In the genomic region with DNA sequence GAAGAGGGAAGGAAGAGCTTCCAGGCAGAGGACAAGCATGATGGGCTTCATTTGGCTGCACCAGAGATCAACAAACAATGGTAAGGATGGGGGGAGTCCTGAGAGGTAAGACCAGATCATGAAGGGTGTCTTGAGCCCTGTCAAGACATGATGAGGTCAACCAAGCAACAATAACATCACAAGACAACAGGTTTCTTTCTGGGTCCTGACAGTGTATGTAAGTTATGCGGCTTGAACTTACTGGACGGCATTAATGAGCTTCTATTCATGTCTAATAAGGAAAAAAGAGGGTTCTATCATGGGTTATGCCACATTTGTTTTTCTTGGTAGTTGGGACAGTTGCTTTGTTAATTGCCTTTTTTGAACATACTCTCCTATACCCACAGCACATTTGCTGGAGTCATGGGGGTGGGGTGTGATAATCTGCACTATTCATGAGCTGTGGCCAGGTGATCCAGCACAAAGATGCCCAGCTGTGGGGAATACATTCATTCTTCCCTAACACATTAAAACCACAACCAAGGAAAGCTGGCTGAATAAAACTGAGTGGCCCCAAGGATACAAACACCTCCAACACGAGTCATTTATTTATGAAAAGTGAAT, we compare ENCODE assay signal across 8 cellular contexts.
DNase-seq lines count a peak whose midpoint lies in the region; ATAC-seq lines count a peak whose summit lies in the region.

No MANE protein-coding gene starts in this region.

- H3K27me3 Mint-ChIP-seq in activated CD4-positive, alpha-beta T cell treated with anti-CD3 and anti-CD28 coated beads, Interleukin-2, amount 10 ng/mL, durations not matched to agents 7 days and 5 days = no peaks in the 10 kb centered on the region
- H3K27me3 Mint-ChIP-seq in activated T-helper 17 cell treated with anti-CD3 and anti-CD28 coated beads, Interleukin-2, amount 50 U/mL, for 72 hours = no peaks in the 10 kb centered on the region

- H3K4me3 ChIP-seq in subcutaneous abdominal adipose tissue (ENCODE audit: low read depth in 1 of 5, low read length in 5 of 5) = no peak overlapping the region

- no peaks in the 10 kb centered on the region for H3K27me3 ChIP-seq in subcutaneous abdominal adipose tissue (ENCODE audit: control insufficient read depth in 5 of 5, insufficient read depth in 4 of 5, low read length in 5 of 5)

- H3K9me3 Mint-ChIP-seq in activated CD4-positive, alpha-beta T cell treated with anti-CD3 and anti-CD28 coated beads, Interleukin-2, amount 10 ng/mL, durations not matched to agents 7 days and 5 days = no peaks in the 10 kb centered on the region
- H3K9me3 Mint-ChIP-seq in activated T-helper 17 cell treated with anti-CD3 and anti-CD28 coated beads, Interleukin-2, amount 50 U/mL, for 72 hours = no peaks in the 10 kb centered on the region

- no peak overlapping the region for H3K4me3 Mint-ChIP-seq in activated CD4-positive, alpha-beta T cell treated with anti-CD3 and anti-CD28 coated beads, Interleukin-2, amount 10 ng/mL, durations not matched to agents 7 days and 5 days
- peak overlapping the region; percentile 91 for H3K4me3 Mint-ChIP-seq in activated T-helper 17 cell treated with anti-CD3 and anti-CD28 coated beads, Interleukin-2, amount 50 U/mL, for 72 hours

- peaks cover 59% of the 10 kb centered on the region for H3K36me3 Mint-ChIP-seq in activated CD4-positive, alpha-beta T cell treated with anti-CD3 and anti-CD28 coated beads, Interleukin-2, amount 10 ng/mL, durations not matched to agents 7 days and 5 days (ENCODE audit: low read depth)
- H3K36me3 Mint-ChIP-seq in activated T-helper 17 cell treated with anti-CD3 and anti-CD28 coated beads, Interleukin-2, amount 50 U/mL, for 72 hours (ENCODE audit: low read depth) = peaks cover 100% of the 10 kb centered on the region

- peak overlapping the region; percentile 69 for H3K27ac Mint-ChIP-seq in activated CD4-positive, alpha-beta T cell treated with anti-CD3 and anti-CD28 coated beads, Interleukin-2, amount 10 ng/mL, durations not matched to agents 7 days and 5 days
- peak overlapping the region; percentile 97 for H3K27ac Mint-ChIP-seq in activated T-helper 17 cell treated with anti-CD3 and anti-CD28 coated beads, Interleukin-2, amount 50 U/mL, for 72 hours

- peaks cover 0 to 28% (median 16%) of the 10 kb centered on the region in 5 donors for H3K36me3 ChIP-seq in subcutaneous abdominal adipose tissue (ENCODE audit: control insufficient read depth in 5 of 5, insufficient read depth in 5 of 5, low read length in 5 of 5)

- DNase-seq in activated CD4-positive, alpha-beta T cell treated with anti-CD3 and anti-CD28 coated beads, Interleukin-2, amount 10 ng/mL, durations not matched to agents 7 days and 5 days = no peak
- no peak for DNase-seq in activated CD4-positive, alpha-beta T cell treated with anti-CD3 and anti-CD28 coated beads, Interleukin-2, amount 50 U/mL, for 4 hours
- DNase-seq in kidney tubule cell (ENCODE audit: low spot score) (peak; percentile 80), NCI-H1105 treated with DMSO at 0.1 percent for 48 hours (lab: John Stamatoyannopoulos, UW) (no peak), NCI-H748 treated with DMSO at 0.1 percent for 48 hours (lab: John Stamatoyannopoulos, UW) (no peak), medulla oblongata (ENCODE audit: extremely low spot score) (no peak)

- peaks cover 78% of the 10 kb centered on the region for H3K4me1 Mint-ChIP-seq in activated CD4-positive, alpha-beta T cell treated with anti-CD3 and anti-CD28 coated beads, Interleukin-2, amount 10 ng/mL, durations not matched to agents 7 days and 5 days
- peaks cover 72% of the 10 kb centered on the region for H3K4me1 Mint-ChIP-seq in activated T-helper 17 cell treated with anti-CD3 and anti-CD28 coated beads, Interleukin-2, amount 50 U/mL, for 72 hours

- CTCF ChIA-PET in activated CD4-positive, alpha-beta T cell treated with anti-CD3 and anti-CD28 coated beads, Interleukin-2, amount 10 ng/mL, durations not matched to agents 7 days and 5 days (lab: Charles Lee) = interaction anchor here (0.8 to 1.6 kb wide), 4 partner anchors 22 to 59 kb away, joined by 3 read pairs; no protein-coding TSS in a partner anchor

- H3K27ac ChIP-seq in subcutaneous abdominal adipose tissue (ENCODE audit: low read depth, low read length) = peak overlapping the region; percentile 25

- ATAC-seq in activated T-helper 17 cell treated with anti-CD3 and anti-CD28 coated beads, Interleukin-2, amount 50 U/mL, for 72 hours (replicated peaks) = no peak

- peaks cover 0 to 28% (median 8%) of the 10 kb centered on the region in 5 donors for H3K4me1 ChIP-seq in subcutaneous abdominal adipose tissue (ENCODE audit: control insufficient read depth in 5 of 5, insufficient read depth in 5 of 5, low read length in 5 of 5)

- no peaks in the 10 kb centered on the region for H3K9me3 ChIP-seq in subcutaneous abdominal adipose tissue (ENCODE audit: control insufficient read depth in 5 of 5, low read length in 5 of 5)

- H3K9ac ChIP-seq in subcutaneous abdominal adipose tissue (ENCODE audit: low read length in 5 of 5) = no peak overlapping the region

- POLR2A ChIA-PET in activated CD4-positive, alpha-beta T cell treated with anti-CD3 and anti-CD28 coated beads, Interleukin-2, amount 10 ng/mL, durations not matched to agents 7 days and 5 days (lab: Charles Lee) = no interaction called here
